Comparison of ENCODE assay signal across 10 cellular contexts in genomic region chr14:53126705-53127104, GRCh38. TPM values are rescaled to one million over a fixed set of nuclear protein-coding genes. Genes with fewer than 3 reads are reported as not detected.
A peak's percentile ranks its signal among the peaks of the same experiment; 100 is the strongest.
DNase-seq lines count a peak whose midpoint lies in the region; ATAC-seq lines count a peak whose summit lies in the region.
"Had no signal": no experiment of that assay in that cellular context is flagged by ENCODE, and none has a peak within 500 bp of the region (broad histone marks: within the 10 kb centered on the region; RNA-seq: fewer than 3 reads in every experiment).

No MANE protein-coding gene starts in this region.

- H3K4me3 ChIP-seq in CD4-positive, alpha-beta memory T cell (ENCODE audit: low read length in 2 of 2), result no peak overlapping the region
- H3K4me3 ChIP-seq in GM23248, result peak overlapping the region; percentile 66
- H3K4me3 ChIP-seq: coronary artery had no signal

- in situ Hi-C loops in GM23248 (cut with MboI), result no loop called here

- peak overlapping the region; percentile 85 for H3K4me2 ChIP-seq in GM23248 (ENCODE audit: unreplicated experiment)

- intact Hi-C loops in CD4-positive, alpha-beta memory T cell (cut with micrococcal nuclease), result no loop called here

- no peaks in the 10 kb centered on the region for H3K27me3 ChIP-seq in CD4-positive, alpha-beta memory T cell (ENCODE audit: insufficient read depth, low read length)
- no peaks in the 10 kb centered on the region for H3K27me3 ChIP-seq in GM23248 (replicated peaks; ENCODE audit: insufficient read depth)

- DNase-seq in CD4-positive, alpha-beta memory T cell, result no peak
- DNase-seq in GM23248 (peak; percentile 39), hippocampal formation (lab: John Stamatoyannopoulos, UW) (no peak), NCI-H748 (lab: John Stamatoyannopoulos, UW; ENCODE audit: unreplicated experiment) (no peak)
- DNase-seq in activated naive CD8-positive, alpha-beta T cell treated with anti-CD3 and anti-CD28 coated beads for 36 hours, result no peak
- DNase-seq in naive thymus-derived CD8-positive, alpha-beta T cell, result no peak
- DNase-seq: NCI-H1105 had no signal

- 4 to 6% methylated on average over 6 of the region's 6 CpGs for WGBS in GM23248 (ENCODE audit: low coverage in 1 of 2, low lambda C conversion rate in 2 of 2, missing lambda C conversion rate in 2 of 2), 2 experiments

- no peaks in the 10 kb centered on the region for H3K27me3 Mint-ChIP-seq in CD4-positive, alpha-beta memory T cell
- no peaks in the 10 kb centered on the region for H3K27me3 Mint-ChIP-seq in activated naive CD8-positive, alpha-beta T cell treated with anti-CD3 and anti-CD28 coated beads for 36 hours
- H3K27me3 Mint-ChIP-seq in naive thymus-derived CD8-positive, alpha-beta T cell, result no peaks in the 10 kb centered on the region

- peaks cover 0 to 5% (median 0%) of the 10 kb centered on the region in 8 donors for H3K9me3 Mint-ChIP-seq in CD4-positive, alpha-beta memory T cell
- peaks cover 5% of the 10 kb centered on the region for H3K9me3 Mint-ChIP-seq in activated naive CD8-positive, alpha-beta T cell treated with anti-CD3 and anti-CD28 coated beads for 36 hours
- H3K9me3 Mint-ChIP-seq in naive thymus-derived CD8-positive, alpha-beta T cell, result peaks cover 0 to 9% (median 0%) of the 10 kb centered on the region in 9 donors

- H3K27ac Mint-ChIP-seq in CD4-positive, alpha-beta memory T cell, result peak overlapping the region; percentile 16 to 87 (median 81)
- peak overlapping the region; percentile 83 for H3K27ac Mint-ChIP-seq in activated naive CD8-positive, alpha-beta T cell treated with anti-CD3 and anti-CD28 coated beads for 36 hours
- peak overlapping the region in 9 of 10 donors; percentile 4 to 86 (median 71) for H3K27ac Mint-ChIP-seq in naive thymus-derived CD8-positive, alpha-beta T cell

- peaks cover 33% of the 10 kb centered on the region for H3K4me1 ChIP-seq in CD4-positive, alpha-beta memory T cell (ENCODE audit: insufficient read depth, low read length)
- peaks cover 28% of the 10 kb centered on the region for H3K4me1 ChIP-seq in GM23248 (ENCODE audit: insufficient read depth)

- H3K79me2 ChIP-seq in GM23248 (ENCODE audit: insufficient read depth), result peaks cover 77% of the 10 kb centered on the region

- peak overlapping the region; percentile 35 for H3K27ac ChIP-seq in CD4-positive, alpha-beta memory T cell (ENCODE audit: low read depth, low read length)
- H3K27ac ChIP-seq in GM23248, result peak overlapping the region; percentile 40
- H3K27ac ChIP-seq: coronary artery had no signal

- no peaks in the 10 kb centered on the region for H3K36me3 ChIP-seq in CD4-positive, alpha-beta memory T cell (ENCODE audit: insufficient read depth, low read length)
- H3K36me3 ChIP-seq in GM23248 (ENCODE audit: low read depth), result no peaks in the 10 kb centered on the region

- H3K36me3 Mint-ChIP-seq in CD4-positive, alpha-beta memory T cell, result peaks cover 5 to 7% of the 10 kb centered on the region in 2 donors
- H3K36me3 Mint-ChIP-seq in activated naive CD8-positive, alpha-beta T cell treated with anti-CD3 and anti-CD28 coated beads for 36 hours, result peaks cover 19% of the 10 kb centered on the region
- H3K36me3 Mint-ChIP-seq in naive thymus-derived CD8-positive, alpha-beta T cell, result peaks cover 0 to 7% (median 4%) of the 10 kb centered on the region in 3 donors

- ATAC-seq in naive thymus-derived CD8-positive, alpha-beta T cell, result peak in 1 of 2 donors; percentile 29
- ATAC-seq in HG02840 (IDR thresholded peaks at IDR 0.05; ENCODE audit: low FRiP score, unreplicated experiment) (no peak), HG03025 (IDR thresholded peaks at IDR 0.05; ENCODE audit: low FRiP score, unreplicated experiment) (no peak)

- POLR2A ChIA-PET in CD4-positive, alpha-beta memory T cell (lab: Charles Lee; ENCODE audit: partially characterized antibody), result interaction anchor here (1.6 kb wide), 1 partner anchor 26 kb away, joined by 6 read pairs; the partner anchor contains the start of gene DDHD1
- POLR2A ChIA-PET in naive thymus-derived CD8-positive, alpha-beta T cell (lab: Charles Lee), result interaction anchor here (1.0 to 1.1 kb wide), 2 partner anchors 26 to 27 kb away, joined by 3 to 7 read pairs; partner anchors contain the start of gene DDHD1

- peak overlapping the region; percentile 78 for H3K9ac ChIP-seq in GM23248

- CTCF ChIA-PET in CD4-positive, alpha-beta memory T cell (lab: Charles Lee; ENCODE audit: partially characterized antibody), result interaction anchor here (0.6 to 0.7 kb wide), 3 partner anchors 13 to 65 kb away, joined by 3 read pairs; no protein-coding TSS in a partner anchor

- peak overlapping the region; percentile 69 to 82 (median 78) for H3K4me3 Mint-ChIP-seq in CD4-positive, alpha-beta memory T cell
- peak overlapping the region; percentile 64 for H3K4me3 Mint-ChIP-seq in activated naive CD8-positive, alpha-beta T cell treated with anti-CD3 and anti-CD28 coated beads for 36 hours
- H3K4me3 Mint-ChIP-seq in naive thymus-derived CD8-positive, alpha-beta T cell, result peak overlapping the region; percentile 60 to 81 (median 73)

- no peaks in the 10 kb centered on the region for H3K9me2 ChIP-seq in GM23248 (ENCODE audit: insufficient read depth)

- 0 out of 2 replicates have a peak, but pooled peaks cover 4% of the 10 kb centered on the region for H3F3A ChIP-seq in GM23248 (ENCODE audit: insufficient read depth)

- H3K4me1 Mint-ChIP-seq in CD4-positive, alpha-beta memory T cell, result peaks cover 13 to 24% (median 19%) of the 10 kb centered on the region in 4 donors
- H3K4me1 Mint-ChIP-seq in activated naive CD8-positive, alpha-beta T cell treated with anti-CD3 and anti-CD28 coated beads for 36 hours, result peaks cover 36% of the 10 kb centered on the region
- H3K4me1 Mint-ChIP-seq in naive thymus-derived CD8-positive, alpha-beta T cell, result peaks cover 8 to 25% (median 17%) of the 10 kb centered on the region in 4 donors

- no peaks in the 10 kb centered on the region for H3K9me3 ChIP-seq in CD4-positive, alpha-beta memory T cell (ENCODE audit: control insufficient read depth in 1 of 2, low read length in 2 of 2)
- no peaks in the 10 kb centered on the region for H3K9me3 ChIP-seq in GM23248 (ENCODE audit: low read depth)

- 0 out of 2 replicates have a peak, but pooled peaks cover 3% of the 10 kb centered on the region for H4K20me1 ChIP-seq in GM23248 (ENCODE audit: insufficient read depth)

- peak overlapping the region; percentile 80 for H2AFZ ChIP-seq in GM23248

RNA-seq across cellular contexts. Expression of gene DDHD1, which starts 26.4 kb away (rescaled TPM):
- total RNA-seq in CD4-positive, alpha-beta memory T cell, result 10 to 100 TPM; 47.0 to 53.5 TPM
- 1 to 10 TPM; 3.5 to 9.6 TPM for polyA plus RNA-seq in CD4-positive, alpha-beta memory T cell
- total RNA-seq in GM23248 (2014; rRNA removed; shearing (Covaris generic)), result 15.8 and 16.8 TPM in 2 replicates
- 8.6 and 10.5 TPM in 2 replicates for polyA plus RNA-seq in GM23248 (2016; fragmentation: Nextera tagmentation; extraction: Ambion mirVana)
- 10 to 100 TPM; 29.2 to 34.7 TPM for total RNA-seq in activated naive CD8-positive, alpha-beta T cell treated with anti-CD3 and anti-CD28 coated beads for 36 hours
- 10 to 100 TPM; 50.9 to 53.1 TPM for total RNA-seq in naive thymus-derived CD8-positive, alpha-beta T cell
- polyA plus RNA-seq in naive thymus-derived CD8-positive, alpha-beta T cell, result 1 to 10 TPM; 4.3 to 6.4 (median 5.7) TPM
